1 cellular context compared by ENCODE assay signal in the genomic region with DNA sequence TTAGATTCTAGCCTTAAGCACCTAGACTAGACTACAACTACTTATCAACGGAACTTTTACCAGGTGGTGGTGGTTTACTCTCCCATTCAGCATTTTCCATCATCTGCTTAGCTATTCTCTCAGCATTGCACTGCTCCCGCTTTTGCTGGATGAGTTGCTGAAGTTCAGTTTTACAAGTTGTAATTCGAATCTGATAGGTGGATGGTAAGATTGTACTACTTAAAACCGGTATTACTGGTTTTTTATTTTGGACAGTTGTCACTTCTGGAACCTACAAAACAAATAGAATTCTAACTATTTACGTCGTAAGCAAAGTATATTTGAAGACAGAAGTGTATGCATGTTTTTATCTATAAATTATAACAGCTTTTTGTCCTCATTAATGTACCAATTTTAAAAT.
TF ChIP-seq lines count a peak whose summit lies in the region.

No MANE protein-coding gene starts in this region.

TF ChIP-seq in GM12878, 131 proteins besides CTCF, POLR2A, EP300 and RAD21:
- TF ChIP-seq, protein P1, sequence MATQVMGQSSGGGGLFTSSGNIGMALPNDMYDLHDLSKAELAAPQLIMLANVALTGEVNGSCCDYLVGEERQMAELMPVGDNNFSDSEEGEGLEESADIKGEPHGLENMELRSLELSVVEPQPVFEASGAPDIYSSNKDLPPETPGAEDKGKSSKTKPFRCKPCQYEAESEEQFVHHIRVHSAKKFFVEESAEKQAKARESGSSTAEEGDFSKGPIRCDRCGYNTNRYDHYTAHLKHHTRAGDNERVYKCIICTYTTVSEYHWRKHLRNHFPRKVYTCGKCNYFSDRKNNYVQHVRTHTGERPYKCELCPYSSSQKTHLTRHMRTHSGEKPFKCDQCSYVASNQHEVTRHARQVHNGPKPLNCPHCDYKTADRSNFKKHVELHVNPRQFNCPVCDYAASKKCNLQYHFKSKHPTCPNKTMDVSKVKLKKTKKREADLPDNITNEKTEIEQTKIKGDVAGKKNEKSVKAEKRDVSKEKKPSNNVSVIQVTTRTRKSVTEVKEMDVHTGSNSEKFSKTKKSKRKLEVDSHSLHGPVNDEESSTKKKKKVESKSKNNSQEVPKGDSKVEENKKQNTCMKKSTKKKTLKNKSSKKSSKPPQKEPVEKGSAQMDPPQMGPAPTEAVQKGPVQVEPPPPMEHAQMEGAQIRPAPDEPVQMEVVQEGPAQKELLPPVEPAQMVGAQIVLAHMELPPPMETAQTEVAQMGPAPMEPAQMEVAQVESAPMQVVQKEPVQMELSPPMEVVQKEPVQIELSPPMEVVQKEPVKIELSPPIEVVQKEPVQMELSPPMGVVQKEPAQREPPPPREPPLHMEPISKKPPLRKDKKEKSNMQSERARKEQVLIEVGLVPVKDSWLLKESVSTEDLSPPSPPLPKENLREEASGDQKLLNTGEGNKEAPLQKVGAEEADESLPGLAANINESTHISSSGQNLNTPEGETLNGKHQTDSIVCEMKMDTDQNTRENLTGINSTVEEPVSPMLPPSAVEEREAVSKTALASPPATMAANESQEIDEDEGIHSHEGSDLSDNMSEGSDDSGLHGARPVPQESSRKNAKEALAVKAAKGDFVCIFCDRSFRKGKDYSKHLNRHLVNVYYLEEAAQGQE (IDR thresholded peaks at IDR 0.05; ENCODE audit: low read depth, low read length) = no peak
- TF ChIP-seq, protein P2, sequence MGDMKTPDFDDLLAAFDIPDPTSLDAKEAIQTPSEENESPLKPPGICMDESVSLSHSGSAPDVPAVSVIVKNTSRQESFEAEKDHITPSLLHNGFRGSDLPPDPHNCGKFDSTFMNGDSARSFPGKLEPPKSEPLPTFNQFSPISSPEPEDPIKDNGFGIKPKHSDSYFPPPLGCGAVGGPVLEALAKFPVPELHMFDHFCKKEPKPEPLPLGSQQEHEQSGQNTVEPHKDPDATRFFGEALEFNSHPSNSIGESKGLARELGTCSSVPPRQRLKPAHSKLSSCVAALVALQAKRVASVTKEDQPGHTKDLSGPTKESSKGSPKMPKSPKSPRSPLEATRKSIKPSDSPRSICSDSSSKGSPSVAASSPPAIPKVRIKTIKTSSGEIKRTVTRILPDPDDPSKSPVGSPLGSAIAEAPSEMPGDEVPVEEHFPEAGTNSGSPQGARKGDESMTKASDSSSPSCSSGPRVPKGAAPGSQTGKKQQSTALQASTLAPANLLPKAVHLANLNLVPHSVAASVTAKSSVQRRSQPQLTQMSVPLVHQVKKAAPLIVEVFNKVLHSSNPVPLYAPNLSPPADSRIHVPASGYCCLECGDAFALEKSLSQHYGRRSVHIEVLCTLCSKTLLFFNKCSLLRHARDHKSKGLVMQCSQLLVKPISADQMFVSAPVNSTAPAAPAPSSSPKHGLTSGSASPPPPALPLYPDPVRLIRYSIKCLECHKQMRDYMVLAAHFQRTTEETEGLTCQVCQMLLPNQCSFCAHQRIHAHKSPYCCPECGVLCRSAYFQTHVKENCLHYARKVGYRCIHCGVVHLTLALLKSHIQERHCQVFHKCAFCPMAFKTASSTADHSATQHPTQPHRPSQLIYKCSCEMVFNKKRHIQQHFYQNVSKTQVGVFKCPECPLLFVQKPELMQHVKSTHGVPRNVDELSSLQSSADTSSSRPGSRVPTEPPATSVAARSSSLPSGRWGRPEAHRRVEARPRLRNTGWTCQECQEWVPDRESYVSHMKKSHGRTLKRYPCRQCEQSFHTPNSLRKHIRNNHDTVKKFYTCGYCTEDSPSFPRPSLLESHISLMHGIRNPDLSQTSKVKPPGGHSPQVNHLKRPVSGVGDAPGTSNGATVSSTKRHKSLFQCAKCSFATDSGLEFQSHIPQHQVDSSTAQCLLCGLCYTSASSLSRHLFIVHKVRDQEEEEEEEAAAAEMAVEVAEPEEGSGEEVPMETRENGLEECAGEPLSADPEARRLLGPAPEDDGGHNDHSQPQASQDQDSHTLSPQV (IDR thresholded peaks at IDR 0.05) = no peak
- TF ChIP-seq HDAC2 (IDR thresholded peaks at IDR 0.05) (no peak), IRF4 (IDR thresholded peaks at IDR 0.05; ENCODE audit: low read depth, low read length) (no peak), MXI1 (IDR thresholded peaks at IDR 0.05; ENCODE audit: low read depth, low read length) (no peak), BHLHE40 (IDR thresholded peaks at IDR 0.05; ENCODE audit: borderline replicate concordance in 1 of 2, low read depth in 2 of 2, low read length in 1 of 2) (no peak), ZNF622 (IDR thresholded peaks at IDR 0.05) (no peak), CREB1 (IDR thresholded peaks at IDR 0.05; ENCODE audit: low read depth) (no peak)
